In genomic region chr6:34393191-34393967, GRCh38 we compare ENCODE assay signal across 7 cellular contexts. TPM values are rescaled to one million over a fixed set of nuclear protein-coding genes. Genes with fewer than 3 reads are reported as not detected.
DNase-seq lines count a peak whose midpoint lies in the region; TF ChIP-seq lines count a peak whose summit lies in the region.

No MANE protein-coding gene starts in this region.

- H2AK5ac ChIP-seq in neuronal stem cell (ENCODE audit: low read depth, low read length) = no peak overlapping the region

- no CpG with 5 or more reads among the region's 16 CpGs for WGBS in neuronal stem cell (ENCODE audit: extremely low coverage in 2 of 2, insufficient read length in 2 of 2, insufficient replicate concordance in 1 of 2), 2 donors

- H3K9ac ChIP-seq in OCI-LY1 (ENCODE audit: low read length) = peak overlapping the region; percentile 66
- H3K9ac ChIP-seq in neuronal stem cell (ENCODE audit: low read depth, low read length, poor library complexity) = no peak overlapping the region

- TF ChIP-seq CTCF in GM20000 (IDR thresholded peaks at IDR 0.05; ENCODE audit: extremely low read depth, missing control alignments) (no peak), OCI-LY1 (IDR thresholded peaks at IDR 0.05; ENCODE audit: low read length) (no peak), endothelial cell (IDR thresholded peaks at IDR 0.05; ENCODE audit: unreplicated experiment) (no peak)

- no peaks in the 10 kb centered on the region for H4K20me1 ChIP-seq in OCI-LY1 (ENCODE audit: insufficient read depth, low read length)

- peak overlapping the region; percentile 93 for H3K4me3 Mint-ChIP-seq in endothelial cell (ENCODE audit: unreplicated experiment)

- H3K4me3 ChIP-seq in OCI-LY1 (ENCODE audit: low read depth, low read length, poor library complexity, severe bottlenecking) (peak overlapping the region; percentile 83), neuronal stem cell (ENCODE audit: low read length in 2 of 2) (peak overlapping the region in 1 of 2 donors; percentile 80)

- H3K9me3 ChIP-seq in OCI-LY1 (ENCODE audit: low read length) (peaks cover 3% of the 10 kb centered on the region; the same call in 1 of the 2 replicates), neuronal stem cell (replicated peaks in 1 of 2; ENCODE audit: control insufficient read depth in 2 of 2, insufficient read depth in 1 of 2, low read depth in 1 of 2, low read length in 2 of 2) (peaks cover 0 to 6% of the 10 kb centered on the region in 2 donors)

- H3K79me1 ChIP-seq in neuronal stem cell (ENCODE audit: low read depth, low read length) = peaks cover 2% of the 10 kb centered on the region

- H3K4ac ChIP-seq in neuronal stem cell (ENCODE audit: low read length) = no peak overlapping the region

- no peaks in the 10 kb centered on the region for H3K9me2 ChIP-seq in OCI-LY1 (ENCODE audit: low read depth, low read length)

- peaks cover 11% of the 10 kb centered on the region for H3K9me3 Mint-ChIP-seq in endothelial cell (ENCODE audit: unreplicated experiment)

- H3K27ac Mint-ChIP-seq in endothelial cell (ENCODE audit: unreplicated experiment) = peak overlapping the region; percentile 83

- DNase-seq in GM20000 (ENCODE audit: low spot score) = peak; percentile 42
- DNase-seq in endothelial cell (ENCODE audit: low spot score) = no peak
- DNase-seq in neuronal stem cell (ENCODE audit: low spot score) = no peak
- no peak for DNase-seq in NCI-H2196 treated with DMSO at 0.1 percent for 48 hours (lab: John Stamatoyannopoulos, UW; ENCODE audit: unreplicated experiment)
- DNase-seq in activated CD4-positive, CD25-positive, alpha-beta regulatory T cell (lab: John Stamatoyannopoulos, UW) = no peak
- no peak for DNase-seq in hippocampal formation (lab: John Stamatoyannopoulos, UW)

- no peak overlapping the region for H2BK5ac ChIP-seq in neuronal stem cell (ENCODE audit: low read length)

- H3K36me3 ChIP-seq in OCI-LY1 (ENCODE audit: insufficient read depth, low read length) (no peaks in the 10 kb centered on the region), neuronal stem cell (replicated peaks in 1 of 2; ENCODE audit: control insufficient read depth in 2 of 2, insufficient read depth in 2 of 2, low read length in 2 of 2) (no peaks in the 10 kb centered on the region)

- peaks cover 2% of the 10 kb centered on the region for H3K27me3 Mint-ChIP-seq in endothelial cell (ENCODE audit: unreplicated experiment)

- H3K18ac ChIP-seq in neuronal stem cell (ENCODE audit: low read length) = no peak overlapping the region

- no peak overlapping the region for H2BK15ac ChIP-seq in neuronal stem cell (ENCODE audit: low read length)

- H3K27ac ChIP-seq in OCI-LY1 (ENCODE audit: low read depth, low read length, poor library complexity, severe bottlenecking) (peak overlapping the region; percentile 66), neuronal stem cell (replicated peaks; ENCODE audit: low read length) (no peak overlapping the region)

- no peak overlapping the region for H2AFZ ChIP-seq in OCI-LY1 (ENCODE audit: low read length)
- H2AFZ ChIP-seq in neuronal stem cell (ENCODE audit: low read length) = peak overlapping the region; percentile 95

- H3K4me1 ChIP-seq in OCI-LY1 (ENCODE audit: insufficient read depth, low read length, severe bottlenecking) = peaks cover 28% of the 10 kb centered on the region
- peaks cover 0 to 4% of the 10 kb centered on the region in 2 donors for H3K4me1 ChIP-seq in neuronal stem cell (ENCODE audit: control insufficient read depth in 2 of 2, insufficient read depth in 1 of 2, low read depth in 1 of 2, low read length in 2 of 2)

- peak overlapping the region; percentile 82 for H3K4me2 ChIP-seq in OCI-LY1 (ENCODE audit: low read length)
- peak overlapping the region; percentile 48 for H3K4me2 ChIP-seq in neuronal stem cell (ENCODE audit: insufficient read depth, low read length, poor library complexity, severe bottlenecking)

- H3K4me1 Mint-ChIP-seq in endothelial cell (ENCODE audit: unreplicated experiment) = peaks cover 12% of the 10 kb centered on the region

- H4K8ac ChIP-seq in neuronal stem cell (ENCODE audit: low read depth, low read length) = no peak overlapping the region

- H3K14ac ChIP-seq in neuronal stem cell (ENCODE audit: low read length) = no peak overlapping the region

- H3K79me2 ChIP-seq in OCI-LY1 (ENCODE audit: insufficient read depth, low read length) = peaks cover 32% of the 10 kb centered on the region

- no peak overlapping the region for H4K91ac ChIP-seq in neuronal stem cell (ENCODE audit: low read depth, low read length, poor library complexity)

- H3K23ac ChIP-seq in neuronal stem cell (ENCODE audit: low read depth, low read length, poor library complexity) = no peak overlapping the region

- no peak overlapping the region for H2BK12ac ChIP-seq in neuronal stem cell (ENCODE audit: low read length)

- no peaks in the 10 kb centered on the region for H3F3A ChIP-seq in OCI-LY1 (ENCODE audit: insufficient read depth, low read length)

- H3K36me3 Mint-ChIP-seq in endothelial cell (ENCODE audit: low read depth, unreplicated experiment) = peaks cover 15% of the 10 kb centered on the region

- no peaks in the 10 kb centered on the region for H3K27me3 ChIP-seq in OCI-LY1 (ENCODE audit: insufficient read depth, low read length)
- no peaks in the 10 kb centered on the region for H3K27me3 ChIP-seq in neuronal stem cell (ENCODE audit: control insufficient read depth in 3 of 3, insufficient read depth in 3 of 3, low read depth in 1 of 3, low read length in 3 of 3)

- no peak overlapping the region for H2BK120ac ChIP-seq in neuronal stem cell (ENCODE audit: low read depth, low read length)

RNA-seq across cellular contexts. Expression of gene NUDT3, which starts 0.9 kb away (rescaled TPM):
- 52.0 TPM for total RNA-seq in endothelial cell (ENCODE audit: unreplicated experiment)
- 27.5 TPM for polyA plus RNA-seq in neuronal stem cell (2013, experiment 1 of 2)
- polyA plus RNA-seq in neuronal stem cell (2013, experiment 2 of 2) = 28.7 TPM

RNA-seq across cellular contexts. Expression of gene RPS10, which starts 32.5 kb away (rescaled TPM):
- 1,322 TPM for total RNA-seq in endothelial cell (ENCODE audit: unreplicated experiment)
- 2,646 TPM for polyA plus RNA-seq in neuronal stem cell (2013, experiment 1 of 2)
- polyA plus RNA-seq in neuronal stem cell (2013, experiment 2 of 2) = 2,609 TPM
